1 cellular context compared by ENCODE assay signal in genomic region chr11:22807391-22807790, GRCh38.
TF ChIP-seq lines count a peak whose summit lies in the region.

No MANE protein-coding gene starts in this region.

TF ChIP-seq in endothelial cell of umbilical vein, 7 proteins besides CTCF, POLR2A, EP300 and RAD21:
- TF ChIP-seq JUN (IDR thresholded peaks at IDR 0.05; ENCODE audit: borderline replicate concordance, insufficient read depth, insufficient read length, low read depth) (no peak), MAX (IDR thresholded peaks at IDR 0.05; ENCODE audit: insufficient read depth, insufficient read length) (no peak), EZH2 (IDR thresholded peaks at IDR 0.05; ENCODE audit: borderline replicate concordance, low read depth, low read length, severe bottlenecking) (no peak), GATA2 (IDR thresholded peaks at IDR 0.05; ENCODE audit: insufficient read depth, insufficient read length, low read depth, low read length) (no peak), POLR2AphosphoS5 (IDR thresholded peaks at IDR 0.05; ENCODE audit: insufficient read depth, low read depth, low read length) (no peak), FOS (IDR thresholded peaks at IDR 0.05; ENCODE audit: borderline replicate concordance, insufficient read depth, low read length) (no peak), MYC (IDR thresholded peaks at IDR 0.05; ENCODE audit: low read depth, low read length) (no peak)
